Comparison of ENCODE assay signal across 30 cellular contexts in the genomic region with DNA sequence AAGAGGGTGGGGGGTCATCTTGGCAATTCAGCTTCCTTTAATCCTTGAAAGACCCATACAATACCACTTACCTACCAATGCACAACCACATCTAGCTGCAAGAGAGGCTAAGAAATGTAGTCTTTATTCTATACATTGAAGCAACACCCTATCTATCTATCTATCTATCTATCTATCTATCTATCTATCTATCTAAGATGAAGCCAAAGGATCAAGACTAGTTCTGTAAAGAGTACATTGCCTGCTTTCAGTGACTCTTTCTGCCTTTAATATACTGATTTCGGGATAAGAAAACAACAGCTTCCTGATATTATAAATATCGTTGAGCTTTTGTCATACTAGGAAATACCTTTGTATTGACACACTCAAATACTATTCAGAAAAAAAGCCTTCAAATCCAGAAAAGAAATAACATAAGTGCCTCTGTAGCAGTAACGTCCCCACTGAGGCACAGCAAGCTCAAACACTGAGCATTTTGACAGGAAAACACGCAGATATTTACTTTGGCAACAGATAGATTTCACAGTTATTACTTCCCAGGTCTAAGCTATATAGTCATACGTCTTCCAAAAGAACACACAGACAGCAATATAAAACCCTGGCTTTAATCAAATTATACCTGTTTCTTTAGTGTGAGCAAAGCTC.
DNase-seq lines count a peak whose midpoint lies in the region; ATAC-seq and TF ChIP-seq lines count a peak whose summit lies in the region.
"Had no signal": no experiment of that assay in that cellular context is flagged by ENCODE, and none has a peak within 500 bp of the region (broad histone marks: within the 10 kb centered on the region; RNA-seq: fewer than 3 reads in every experiment).

No MANE protein-coding gene starts in this region.

- in situ Hi-C loops in astrocyte of the spinal cord (cut with HindIII; ENCODE audit: low sequenced_read_pairs) = no loop called here

- H3K9me3 ChIP-seq in tibial artery = no peaks in the 10 kb centered on the region
- H3K9me3 ChIP-seq: upper lobe of right lung had no signal

- ATAC-seq in GM19452 (IDR thresholded peaks at IDR 0.05; ENCODE audit: unreplicated experiment) (no peak), HG03175 (IDR thresholded peaks at IDR 0.05; ENCODE audit: unreplicated experiment) (no peak)
- ATAC-seq: upper lobe of right lung, WTC11 had no signal

- TF ChIP-seq CTCF in astrocyte of the spinal cord (IDR thresholded peaks at IDR 0.05; ENCODE audit: low read depth, low read length) (no peak), fibroblast of pulmonary artery (IDR thresholded peaks at IDR 0.05; ENCODE audit: low read length, missing control alignments) (no peak), tibial artery (IDR thresholded peaks at IDR 0.05) (no peak)

- no peaks in the 10 kb centered on the region for H3K36me3 ChIP-seq in tibial artery
- H3K36me3 ChIP-seq: upper lobe of right lung had no signal

- H3K4me1 ChIP-seq in tibial artery = no peaks in the 10 kb centered on the region

- intact Hi-C loops in tibial artery (cut with DNase I; ENCODE audit: low total_unique reads) = no loop called here

- H3K27me3 ChIP-seq in tibial artery = peaks cover 0 to 2% of the 10 kb centered on the region in 2 donors
- H3K27me3 ChIP-seq: upper lobe of right lung had no signal

- H3K4me3 ChIP-seq in astrocyte of the spinal cord (ENCODE audit: low read depth, low read length) (no peak overlapping the region), fibroblast of pulmonary artery (replicated peaks; ENCODE audit: low read depth, low read length) (no peak overlapping the region), tibial artery (no peak overlapping the region)
- H3K4me3 ChIP-seq: smooth muscle cell, upper lobe of right lung had no signal

- DNase-seq in NCI-H1092 treated with DMSO at 0.1 percent for 48 hours (lab: John Stamatoyannopoulos, UW) (peak; percentile 12), NCI-H1092 (lab: John Stamatoyannopoulos, UW) (no peak), astrocyte of the spinal cord (ENCODE audit: low read depth, low spot score) (peak; percentile 36), fibroblast of pulmonary artery (ENCODE audit: low read depth) (peak; percentile 45), pulmonary artery endothelial cell (ENCODE audit: low read depth, low spot score) (peak; percentile 78), tibial artery (no peak)
- DNase-seq: activated CD4-positive, alpha-beta T cell treated with anti-CD3 and anti-CD28 coated beads, Interleukin-2, amount 50 U/mL, for 4 hours; activated naive CD4-positive, alpha-beta T cell treated with anti-CD3 and anti-CD28 coated beads, Interleukin-2, amount 50 U/mL, for 16 hours; AML-193; CD4-positive, alpha-beta memory T cell; DMS 273 treated with DMSO at 0.1 percent for 48 hours; effector CD8-positive, alpha-beta T cell; glutamatergic neuron; KBM-7; left cardiac atrium; mesendoderm; naive B cell; NCI-H1694 treated with DMSO at 0.1 percent for 48 hours; NCI-H2171; NCI-H510A treated with DMSO at 0.1 percent for 48 hours; nucleus accumbens; substantia nigra; T-helper 9 cell; upper lobe of right lung had no signal

- no peak overlapping the region for H3K27ac ChIP-seq in tibial artery
- H3K27ac ChIP-seq: 22Rv1, RWPE1, upper lobe of right lung had no signal

Comparison
In these comparisons a context has a peak if more than half of its experiments do, and no peak if none do; other contexts are left out.
1. DNase-seq: peak in NCI-H1092 treated with DMSO at 0.1 percent for 48 hours (single experiment), astrocyte of the spinal cord (single experiment), fibroblast of pulmonary artery (single experiment) and pulmonary artery endothelial cell (single experiment); none in NCI-H1092 (single experiment) and tibial artery (0 of 2).